In genomic region chr22:48536691-48537591, GRCh38 we compare ENCODE assay signal across 14 cellular contexts.
DNase-seq lines count a peak whose midpoint lies in the region; ATAC-seq and TF ChIP-seq lines count a peak whose summit lies in the region.
"Had no signal": no experiment of that assay in that cellular context is flagged by ENCODE, and none has a peak within 500 bp of the region (broad histone marks: within the 10 kb centered on the region; RNA-seq: fewer than 3 reads in every experiment).

No MANE protein-coding gene starts in this region.

- no peak for TF ChIP-seq CTCF in astrocyte of the cerebellum (IDR thresholded peaks at IDR 0.05; ENCODE audit: low read depth, low read length, missing control alignments)
- no peak for TF ChIP-seq CTCF in left lung (IDR thresholded peaks at IDR 0.05)
- no peak for TF ChIP-seq CTCF in suprapubic skin (IDR thresholded peaks at IDR 0.05)
- no peak for TF ChIP-seq CTCF in type B pancreatic cell (conservative IDR thresholded peaks at IDR 0.05)

- H3K4me1 Mint-ChIP-seq in type B pancreatic cell (ENCODE audit: unreplicated experiment): peaks cover 9% of the 10 kb centered on the region

- H3K36me3 Mint-ChIP-seq in type B pancreatic cell: no peaks in the 10 kb centered on the region
- H3K36me3 Mint-ChIP-seq: stimulated activated naive B cell treated with anti-CD40 and anti-IgM and Interleukin-4, amounts not matched to agents 10 μg/mL and 1 μg/mL and 100 μg/mL, for 72 hours had no signal

- DNase-seq in NCI-H1694 (lab: John Stamatoyannopoulos, UW) (peak; percentile 72), astrocyte of the cerebellum (ENCODE audit: low read depth) (no peak), left lung (no peak), suprapubic skin (ENCODE audit: low spot score in 2 of 2) (no peak), SKM-1 treated with dmso at 0.1 percent for 144 hours (lab: John Stamatoyannopoulos, UW; ENCODE audit: unreplicated experiment) (no peak), type B pancreatic cell (ENCODE audit: extremely low spot score, unreplicated experiment) (no peak)
- DNase-seq: CD4-positive, alpha-beta T cell; GDM1; mesendoderm; NCI-H1105 treated with DMSO at 0.1 percent for 48 hours; stimulated activated CD4-positive, alpha-beta T cell treated with anti-CD3 and anti-CD28 coated beads, Interleukin-4, amount 100 ng/mL, for 1 hour; stimulated activated naive B cell treated with anti-CD40 and anti-IgM and Interleukin-4, amounts not matched to agents 10 μg/mL and 1 μg/mL and 100 μg/mL, for 72 hours had no signal

- no peak overlapping the region for H3K27ac Mint-ChIP-seq in type B pancreatic cell
- H3K27ac Mint-ChIP-seq: CD4-positive, alpha-beta T cell; stimulated activated naive B cell treated with anti-CD40 and anti-IgM and Interleukin-4, amounts not matched to agents 10 μg/mL and 1 μg/mL and 100 μg/mL, for 72 hours had no signal

- peak overlapping the region; percentile 15 for H3K4me3 ChIP-seq in astrocyte of the cerebellum (ENCODE audit: low read depth, low read length)
- no peak overlapping the region for H3K4me3 ChIP-seq in left lung
- peak overlapping the region; percentile 24 for H3K4me3 ChIP-seq in suprapubic skin
- H3K4me3 ChIP-seq: SK-N-MC had no signal

- H3K4me1 ChIP-seq in left lung (no peaks in the 10 kb centered on the region), suprapubic skin (peaks cover 25% of the 10 kb centered on the region)

- TF ChIP-seq POLR2A in suprapubic skin (IDR thresholded peaks at IDR 0.05): no peak

- no peaks in the 10 kb centered on the region for H3K9me3 ChIP-seq in left lung
- H3K9me3 ChIP-seq in suprapubic skin: no peaks in the 10 kb centered on the region

- H3K27me3 Mint-ChIP-seq in type B pancreatic cell: no peaks in the 10 kb centered on the region

- no peak overlapping the region for H3K27ac ChIP-seq in left lung
- peak overlapping the region; percentile 55 for H3K27ac ChIP-seq in suprapubic skin
- H3K27ac ChIP-seq: SK-N-MC had no signal

- no peak for TF ChIP-seq EP300 in suprapubic skin (IDR thresholded peaks at IDR 0.05)

- 32% methylated on average over 12 of the region's 28 CpGs for WGBS in suprapubic skin

- intact Hi-C loops in left lung (cut with DNase I): no loop called here

- H3K36me3 ChIP-seq in left lung (no peaks in the 10 kb centered on the region), suprapubic skin (no peaks in the 10 kb centered on the region)

- H3K4me3 Mint-ChIP-seq in type B pancreatic cell: no peak overlapping the region
- H3K4me3 Mint-ChIP-seq: CD4-positive, alpha-beta T cell; stimulated activated naive B cell treated with anti-CD40 and anti-IgM and Interleukin-4, amounts not matched to agents 10 μg/mL and 1 μg/mL and 100 μg/mL, for 72 hours had no signal

- H3K9me3 Mint-ChIP-seq in type B pancreatic cell: no peaks in the 10 kb centered on the region
- H3K9me3 Mint-ChIP-seq: CD4-positive, alpha-beta T cell had no signal

- in situ Hi-C loops in astrocyte of the cerebellum (cut with HindIII; ENCODE audit: low sequenced_read_pairs): no loop called here

- ATAC-seq in left lung (peak; percentile 57), HG03025 (IDR thresholded peaks at IDR 0.05; ENCODE audit: low FRiP score, unreplicated experiment) (no peak)
- ATAC-seq: stimulated activated naive B cell treated with anti-CD40 and anti-IgM and Interleukin-4, amounts not matched to agents 10 μg/mL and 1 μg/mL and 100 μg/mL, for 72 hours had no signal

- H3K27me3 ChIP-seq in left lung (peaks cover 0 to 5% of the 10 kb centered on the region in 2 donors), suprapubic skin (peaks cover 18% of the 10 kb centered on the region)

Comparison
In these comparisons a context has a peak if more than half of its experiments do, and no peak if none do; other contexts are left out.
1. H3K4me3 ChIP-seq: peak in astrocyte of the cerebellum (single experiment) and suprapubic skin (single experiment); none in left lung (0 of 2).